10 cellular contexts compared by ENCODE assay signal in genomic region chrX:54178100-54178940, GRCh38. TPM values are rescaled to one million over a fixed set of nuclear protein-coding genes. Genes with fewer than 3 reads are reported as not detected.
DNase-seq lines count a peak whose midpoint lies in the region; ATAC-seq and TF ChIP-seq lines count a peak whose summit lies in the region.
"Had no signal": no experiment of that assay in that cellular context is flagged by ENCODE, and none has a peak within 500 bp of the region (broad histone marks: within the 10 kb centered on the region; RNA-seq: fewer than 3 reads in every experiment).

No MANE protein-coding gene starts in this region.

- TF ChIP-seq CTCF in PC-3 (conservative IDR thresholded peaks at IDR 0.05; ENCODE audit: low read depth, low read length) (no peak), type B pancreatic cell (conservative IDR thresholded peaks at IDR 0.05) (no peak)

- H3K36me3 Mint-ChIP-seq in activated naive CD4-positive, alpha-beta T cell treated with anti-CD3 and anti-CD28 coated beads, Interleukin-2, amount 10 ng/mL, durations not matched to agents 7 days and 5 days = peaks cover 45% of the 10 kb centered on the region
- H3K36me3 Mint-ChIP-seq in type B pancreatic cell = peaks cover 12% of the 10 kb centered on the region

- peaks cover 54% of the 10 kb centered on the region for H3K4me1 ChIP-seq in PC-3 (ENCODE audit: insufficient read depth, low read length)

- CTCF ChIA-PET in activated naive CD4-positive, alpha-beta T cell treated with anti-CD3 and anti-CD28 coated beads, Interleukin-2, amount 10 ng/mL, durations not matched to agents 7 days and 5 days (lab: Charles Lee) = no interaction called here
- CTCF ChIA-PET in PC-3 (lab: Charles Lee) = no interaction called here

- H3K27me3 Mint-ChIP-seq in activated naive CD4-positive, alpha-beta T cell treated with anti-CD3 and anti-CD28 coated beads, Interleukin-2, amount 10 ng/mL, durations not matched to agents 7 days and 5 days = no peaks in the 10 kb centered on the region
- no peaks in the 10 kb centered on the region for H3K27me3 Mint-ChIP-seq in type B pancreatic cell

- no peak for DNase-seq in activated naive CD4-positive, alpha-beta T cell treated with anti-CD3 and anti-CD28 coated beads, Interleukin-2, amount 10 ng/mL, durations not matched to agents 7 days and 5 days
- DNase-seq in activated naive CD4-positive, alpha-beta T cell treated with Interleukin-2 at 50 U/mL for 16 hours = no peak
- DNase-seq in PC-3 = peak; percentile 79
- DNase-seq in epithelial cell of prostate (ENCODE audit: low read depth, low spot score) = peak; percentile 41
- DNase-seq in type B pancreatic cell (ENCODE audit: extremely low spot score, unreplicated experiment) = no peak
- no peak for DNase-seq in NCI-H1436 (lab: John Stamatoyannopoulos, UW)
- DNase-seq: COR-L47 had no signal

- H3K9ac ChIP-seq in PC-3 (ENCODE audit: low read length) = no peak overlapping the region

- H3K4me3 Mint-ChIP-seq in activated naive CD4-positive, alpha-beta T cell treated with anti-CD3 and anti-CD28 coated beads, Interleukin-2, amount 10 ng/mL, durations not matched to agents 7 days and 5 days = no peak overlapping the region
- H3K4me3 Mint-ChIP-seq in type B pancreatic cell = peak overlapping the region; percentile 4

- H3F3A ChIP-seq in PC-3 (ENCODE audit: low read length, unreplicated experiment) = peaks cover 6% of the 10 kb centered on the region

- no peaks in the 10 kb centered on the region for H3K9me2 ChIP-seq in PC-3 (replicated peaks; ENCODE audit: low read length)

- ATAC-seq in PC-3 = peak; percentile 60
- ATAC-seq in GM18519 (IDR thresholded peaks at IDR 0.05; ENCODE audit: low FRiP score, unreplicated experiment) = no peak
- no peak for ATAC-seq in GM21526 (IDR thresholded peaks at IDR 0.05; ENCODE audit: low FRiP score, unreplicated experiment)

- no peaks in the 10 kb centered on the region for H3K27me3 ChIP-seq in PC-3 (ENCODE audit: low read length)

- no peaks in the 10 kb centered on the region for H3K9me3 Mint-ChIP-seq in activated naive CD4-positive, alpha-beta T cell treated with anti-CD3 and anti-CD28 coated beads, Interleukin-2, amount 10 ng/mL, durations not matched to agents 7 days and 5 days
- H3K9me3 Mint-ChIP-seq in type B pancreatic cell = no peaks in the 10 kb centered on the region

- POLR2A ChIA-PET in PC-3 (lab: Charles Lee; ENCODE audit: unreplicated experiment) = interaction anchor here (0.6 kb wide), 1 partner anchor 73 kb away, joined by 3 read pairs; no protein-coding TSS in a partner anchor

- peaks cover 16% of the 10 kb centered on the region for H3K36me3 ChIP-seq in PC-3 (ENCODE audit: low read depth, low read length)
- H3K36me3 ChIP-seq: thoracic aorta had no signal

- peaks cover 50% of the 10 kb centered on the region for H3K4me1 Mint-ChIP-seq in activated naive CD4-positive, alpha-beta T cell treated with anti-CD3 and anti-CD28 coated beads, Interleukin-2, amount 10 ng/mL, durations not matched to agents 7 days and 5 days
- H3K4me1 Mint-ChIP-seq in type B pancreatic cell (ENCODE audit: unreplicated experiment) = peaks cover 27% of the 10 kb centered on the region

- peaks cover 93% of the 10 kb centered on the region for H3K79me2 ChIP-seq in PC-3 (ENCODE audit: low read length)

- H3K27ac Mint-ChIP-seq in activated naive CD4-positive, alpha-beta T cell treated with anti-CD3 and anti-CD28 coated beads, Interleukin-2, amount 10 ng/mL, durations not matched to agents 7 days and 5 days = peak overlapping the region; percentile 42
- H3K27ac Mint-ChIP-seq in type B pancreatic cell = peak overlapping the region; percentile 75

- peak overlapping the region; percentile 92 for H3K4me3 ChIP-seq in PC-3 (ENCODE audit: low read length)
- H3K4me3 ChIP-seq: thoracic aorta had no signal

- H3K27ac ChIP-seq in PC-3 (ENCODE audit: low read length) (peak overlapping the region; percentile 44), epithelial cell of prostate (peak overlapping the region; percentile 88)

- peak overlapping the region; percentile 97 for H3K4me2 ChIP-seq in PC-3 (ENCODE audit: low read length)

- H3K9me3 ChIP-seq in PC-3 (ENCODE audit: low read length) = no peaks in the 10 kb centered on the region
- H3K9me3 ChIP-seq: thoracic aorta had no signal

- no peak overlapping the region for H2AFZ ChIP-seq in PC-3 (ENCODE audit: low read length)

- 0 out of 2 replicates have a peak, but pooled peaks cover 10% of the 10 kb centered on the region for H4K20me1 ChIP-seq in PC-3 (ENCODE audit: low read length)

- BruUV-seq in PC-3 (replicated peaks; lab: Mats Ljungman, UMichigan) = no TSS peak

- intact Hi-C loops in PC-3 (cut with micrococcal nuclease) = loop anchor here (2.0 kb wide), 1 partner anchor 136 kb away; no protein-coding TSS in a partner anchor

RNA-seq across cellular contexts. Expression of gene FAM120C, which starts 4.7 kb away (rescaled TPM):
- total RNA-seq in PC-3 (2014; rRNA removed) (8.2 and 10.7 TPM in 2 replicates), type B pancreatic cell (ENCODE audit: low replicate concordance) (6.4 and 12.7 TPM in 2 replicates)

Comparison
In these comparisons a context has a peak if more than half of its experiments do, and no peak if none do; other contexts are left out.
1. DNase-seq: peak in PC-3 (single experiment) and epithelial cell of prostate (single experiment); none in activated naive CD4-positive, alpha-beta T cell treated with anti-CD3 and anti-CD28 coated beads, Interleukin-2, amount 10 ng/mL, durations not matched to agents 7 days and 5 days (single experiment), activated naive CD4-positive, alpha-beta T cell treated with Interleukin-2 at 50 U/mL for 16 hours (single experiment), type B pancreatic cell (single experiment) and NCI-H1436 (single experiment).